Comparison of ENCODE assay signal across 26 cellular contexts in genomic region chr7:39145283-39145682, GRCh38.
"Had no signal": no experiment of that assay in that cellular context is flagged by ENCODE, and none has a peak within 500 bp of the region (broad histone marks: within the 10 kb centered on the region; RNA-seq: fewer than 3 reads in every experiment).

No MANE protein-coding gene starts in this region.

- H3K36me3 ChIP-seq: stomach, suprapubic skin, thoracic aorta, thyroid gland, tibial artery, tibial nerve, transverse colon, upper lobe of left lung, upper lobe of right lung, uterus, vagina had no signal

- H3K9me3 ChIP-seq: suprapubic skin, testis, thoracic aorta, thyroid gland, transverse colon, upper lobe of left lung, upper lobe of right lung, uterus, vagina had no signal

- H3K4me3 ChIP-seq: stomach, suprapubic skin, testis, thoracic aorta, thyroid gland, tibial artery, tibial nerve, transverse colon, upper lobe of left lung, upper lobe of right lung, uterus, vagina had no signal

- H3K27ac ChIP-seq: stomach, suprapubic skin, testis, thoracic aorta, thyroid gland, tibial artery, tibial nerve, transverse colon, upper lobe of left lung, upper lobe of right lung, uterus, vagina had no signal

- DNase-seq: stimulated activated CD4-positive, alpha-beta T cell treated with anti-CD3 and anti-CD28 coated beads, Interleukin-2, amount 100 ng/mL, for 48 hours; stimulated activated CD4-positive, alpha-beta T cell treated with anti-CD3 and anti-CD28 coated beads, Interleukin-4, amount 100 ng/mL, for 1 hour; stimulated activated CD4-positive, alpha-beta T cell treated with anti-CD3 and anti-CD28 coated beads, Interleukin-4, amount 100 ng/mL, for 24 hours; stimulated activated CD4-positive, alpha-beta T cell treated with anti-CD3 and anti-CD28 coated beads, Interleukin-4, amount 100 ng/mL, for 4 hours; stimulated activated CD8-positive, alpha-beta memory T cell treated with anti-CD3 and anti-CD28 coated beads, Interleukin-4, amount 100 ng/mL, for 48 hours; stimulated activated naive B cell treated with anti-CD40 and anti-IgM and Interleukin-4, amounts not matched to agents 10 μg/mL and 1 μg/mL and 100 μg/mL, for 72 hours; stimulated activated naive CD4-positive, alpha-beta T cell; stimulated activated naive CD4-positive, alpha-beta T cell treated with Interleukin-2 at 50 U/mL for 16 hours; stimulated activated naive CD8-positive, alpha-beta T cell treated with anti-CD3 and anti-CD28 coated beads, Interleukin-15, amount 100 ng/mL, for 72 hours; stimulated activated naive CD8-positive, alpha-beta T cell treated with anti-CD3 and anti-CD28 coated beads, Interleukin-15, Interleukin-2, amounts not matched to agents 100 U/mL and 50 U/mL, for 24 hours; stomach; substantia nigra; testis; thyroid gland; tibial artery; transverse colon; trophoblast cell; upper lobe of left lung; upper lobe of right lung; uterus had no signal

- ATAC-seq: stimulated activated effector memory CD8-positive, alpha-beta T cell treated with anti-CD3 and anti-CD28 coated beads, Interleukin-12 subunit alpha, Interleukin-12 subunit beta, amount 100 ng/mL, for 72 hours; stimulated activated memory B cell treated with anti-CD40 and anti-IgM and Interleukin-4, amounts not matched to agents 10 μg/mL and 1 μg/mL and 100 μg/mL, for 72 hours; stimulated activated naive B cell treated with anti-CD40 and anti-IgM and Interleukin-4, amounts not matched to agents 10 μg/mL and 1 μg/mL and 100 μg/mL, for 72 hours; stimulated activated naive CD8-positive, alpha-beta T cell treated with anti-CD3 and anti-CD28 coated beads, Interleukin-15, amount 100 ng/mL, for 72 hours; stimulated activated naive CD8-positive, alpha-beta T cell treated with anti-CD3 and anti-CD28 coated beads, Interleukin-15, Interleukin-2, amounts not matched to agents 100 U/mL and 50 U/mL, for 24 hours; upper lobe of right lung had no signal

- H3K27me3 ChIP-seq: stomach, suprapubic skin, testis, thyroid gland, tibial artery, tibial nerve, transverse colon, upper lobe of left lung, upper lobe of right lung, uterus, vagina had no signal

- H3K4me1 ChIP-seq: stomach, suprapubic skin, testis, thyroid gland, tibial artery, tibial nerve, transverse colon, upper lobe of right lung, uterus, vagina had no signal
